16 cellular contexts compared by ENCODE assay signal in genomic region chr5:178587793-178588611, GRCh38. TPM values are rescaled to one million over a fixed set of nuclear protein-coding genes. Genes with fewer than 3 reads are reported as not detected.
DNase-seq lines count a peak whose midpoint lies in the region; ATAC-seq and TF ChIP-seq lines count a peak whose summit lies in the region.
"Had no signal": no experiment of that assay in that cellular context is flagged by ENCODE, and none has a peak within 500 bp of the region (broad histone marks: within the 10 kb centered on the region; RNA-seq: fewer than 3 reads in every experiment).

No MANE protein-coding gene starts in this region.

- no peaks in the 10 kb centered on the region for H3K9me3 ChIP-seq in CD4-positive, alpha-beta memory T cell (ENCODE audit: control insufficient read depth in 1 of 2, low read length in 2 of 2)
- no peaks in the 10 kb centered on the region; the same call in 1 of the 2 replicates for H3K9me3 ChIP-seq in BE2C
- H3K9me3 ChIP-seq: Caco-2, neutrophil had no signal

- peaks cover 5 to 24% (median 11%) of the 10 kb centered on the region in 4 donors for H3K4me1 Mint-ChIP-seq in CD4-positive, alpha-beta memory T cell
- peaks cover 29% of the 10 kb centered on the region for H3K4me1 Mint-ChIP-seq in dendritic cell treated with granulocyte-macrophage colony-stimulating factor and Interleukin-4, amounts not matched to agents 40 ng/mL and 50 ng/mL, for 4 days (ENCODE audit: low read depth)
- H3K4me1 Mint-ChIP-seq in nephron progenitor cell, result peaks cover 55% of the 10 kb centered on the region
- H3K4me1 Mint-ChIP-seq in activated T-helper 2 cell treated with anti-CD3 and anti-CD28 coated beads, Interferon-gamma antibody, Interleukin-2, Interleukin-4, amounts not matched to agents 10 μg/mL and 5 μg/mL and 100 μg/mL, durations not matched to agents 14 hours and 24 hours and 36 hours (ENCODE audit: low read depth), result peaks cover 4% of the 10 kb centered on the region

- intact Hi-C loops in CD4-positive, alpha-beta memory T cell (cut with micrococcal nuclease), result no loop called here
- intact Hi-C loops in dendritic cell treated with granulocyte-macrophage colony-stimulating factor and Interleukin-4, amounts not matched to agents 40 ng/mL and 50 ng/mL, for 4 days (cut with micrococcal nuclease), result no loop called here
- intact Hi-C loops in activated T-helper 2 cell treated with anti-CD3 and anti-CD28 coated beads, Interferon-gamma antibody, Interleukin-2, Interleukin-4, amounts not matched to agents 10 μg/mL and 5 μg/mL and 100 μg/mL, durations not matched to agents 14 hours and 24 hours and 36 hours (cut with micrococcal nuclease), result no loop called here

- H3K4me3 ChIP-seq in CD4-positive, alpha-beta memory T cell (ENCODE audit: low read length in 2 of 2), result no peak overlapping the region
- no peak overlapping the region for H3K4me3 ChIP-seq in BE2C (ENCODE audit: low read depth, low read length)

- no peak overlapping the region for H3K27ac Mint-ChIP-seq in CD4-positive, alpha-beta memory T cell
- H3K27ac Mint-ChIP-seq in dendritic cell treated with granulocyte-macrophage colony-stimulating factor and Interleukin-4, amounts not matched to agents 40 ng/mL and 50 ng/mL, for 4 days, result peak overlapping the region; percentile 50
- no peak overlapping the region for H3K27ac Mint-ChIP-seq in nephron progenitor cell
- no peak overlapping the region for H3K27ac Mint-ChIP-seq in activated T-helper 2 cell treated with anti-CD3 and anti-CD28 coated beads, Interferon-gamma antibody, Interleukin-2, Interleukin-4, amounts not matched to agents 10 μg/mL and 5 μg/mL and 100 μg/mL, durations not matched to agents 14 hours and 24 hours and 36 hours

- H3K27ac ChIP-seq in CD4-positive, alpha-beta memory T cell (ENCODE audit: low read depth, low read length), result no peak overlapping the region
- H3K27ac ChIP-seq: neutrophil had no signal

- H3K36me3 Mint-ChIP-seq in CD4-positive, alpha-beta memory T cell, result no peaks in the 10 kb centered on the region
- no peaks in the 10 kb centered on the region for H3K36me3 Mint-ChIP-seq in dendritic cell treated with granulocyte-macrophage colony-stimulating factor and Interleukin-4, amounts not matched to agents 40 ng/mL and 50 ng/mL, for 4 days (ENCODE audit: low read depth)
- H3K36me3 Mint-ChIP-seq in nephron progenitor cell (ENCODE audit: low read depth), result peaks cover 8% of the 10 kb centered on the region
- H3K36me3 Mint-ChIP-seq in activated T-helper 2 cell treated with anti-CD3 and anti-CD28 coated beads, Interferon-gamma antibody, Interleukin-2, Interleukin-4, amounts not matched to agents 10 μg/mL and 5 μg/mL and 100 μg/mL, durations not matched to agents 14 hours and 24 hours and 36 hours (ENCODE audit: low read depth), result no peaks in the 10 kb centered on the region

- peak overlapping the region in 5 of 8 donors; percentile 13 to 50 (median 38) for H3K4me3 Mint-ChIP-seq in CD4-positive, alpha-beta memory T cell
- no peak overlapping the region for H3K4me3 Mint-ChIP-seq in dendritic cell treated with granulocyte-macrophage colony-stimulating factor and Interleukin-4, amounts not matched to agents 40 ng/mL and 50 ng/mL, for 4 days
- peak overlapping the region; percentile 79 for H3K4me3 Mint-ChIP-seq in nephron progenitor cell
- no peak overlapping the region for H3K4me3 Mint-ChIP-seq in activated T-helper 2 cell treated with anti-CD3 and anti-CD28 coated beads, Interferon-gamma antibody, Interleukin-2, Interleukin-4, amounts not matched to agents 10 μg/mL and 5 μg/mL and 100 μg/mL, durations not matched to agents 14 hours and 24 hours and 36 hours (ENCODE audit: low read depth)

- no peak for TF ChIP-seq CTCF in nephron progenitor cell (IDR thresholded peaks at IDR 0.05)
- no peak for TF ChIP-seq CTCF in BE2C (IDR thresholded peaks at IDR 0.05; ENCODE audit: low read depth, low read length)

- peaks cover 41 to 47% of the 10 kb centered on the region in 2 donors for H3K27me3 Mint-ChIP-seq in CD4-positive, alpha-beta memory T cell
- peaks cover 43% of the 10 kb centered on the region for H3K27me3 Mint-ChIP-seq in dendritic cell treated with granulocyte-macrophage colony-stimulating factor and Interleukin-4, amounts not matched to agents 40 ng/mL and 50 ng/mL, for 4 days
- peaks cover 56% of the 10 kb centered on the region for H3K27me3 Mint-ChIP-seq in nephron progenitor cell (ENCODE audit: low read depth, poor library complexity)
- peaks cover 43% of the 10 kb centered on the region for H3K27me3 Mint-ChIP-seq in activated T-helper 2 cell treated with anti-CD3 and anti-CD28 coated beads, Interferon-gamma antibody, Interleukin-2, Interleukin-4, amounts not matched to agents 10 μg/mL and 5 μg/mL and 100 μg/mL, durations not matched to agents 14 hours and 24 hours and 36 hours (ENCODE audit: low read depth)

- peaks cover 7% of the 10 kb centered on the region for H3K4me1 ChIP-seq in CD4-positive, alpha-beta memory T cell (ENCODE audit: insufficient read depth, low read length)
- H3K4me1 ChIP-seq in BE2C, result no peaks in the 10 kb centered on the region

- H3K9me3 Mint-ChIP-seq in CD4-positive, alpha-beta memory T cell, result peaks cover 0 to 1% (median 0%) of the 10 kb centered on the region in 8 donors
- no peaks in the 10 kb centered on the region for H3K9me3 Mint-ChIP-seq in dendritic cell treated with granulocyte-macrophage colony-stimulating factor and Interleukin-4, amounts not matched to agents 40 ng/mL and 50 ng/mL, for 4 days
- H3K9me3 Mint-ChIP-seq in nephron progenitor cell, result peaks cover 1% of the 10 kb centered on the region
- H3K9me3 Mint-ChIP-seq in activated T-helper 2 cell treated with anti-CD3 and anti-CD28 coated beads, Interferon-gamma antibody, Interleukin-2, Interleukin-4, amounts not matched to agents 10 μg/mL and 5 μg/mL and 100 μg/mL, durations not matched to agents 14 hours and 24 hours and 36 hours, result no peaks in the 10 kb centered on the region

- no peaks in the 10 kb centered on the region for H3K36me3 ChIP-seq in CD4-positive, alpha-beta memory T cell (ENCODE audit: insufficient read depth, low read length)
- no peaks in the 10 kb centered on the region for H3K36me3 ChIP-seq in BE2C
- H3K36me3 ChIP-seq: neutrophil had no signal

- peaks cover 23% of the 10 kb centered on the region for H3K27me3 ChIP-seq in CD4-positive, alpha-beta memory T cell (ENCODE audit: insufficient read depth, low read length)
- H3K27me3 ChIP-seq in BE2C, result peaks cover 20% of the 10 kb centered on the region

- POLR2A ChIA-PET in CD4-positive, alpha-beta memory T cell (lab: Charles Lee; ENCODE audit: partially characterized antibody), result no interaction called here
- POLR2A ChIA-PET in HEK293T (lab: Yijun Ruan, JAX), result no interaction called here

- CTCF ChIA-PET in CD4-positive, alpha-beta memory T cell (lab: Charles Lee; ENCODE audit: partially characterized antibody), result no interaction called here
- CTCF ChIA-PET in HEK293T (lab: Yijun Ruan, JAX), result no interaction called here

- DNase-seq in CD4-positive, alpha-beta memory T cell, result no peak
- DNase-seq in HEK293T (ENCODE audit: extremely low spot score) (no peak), nephron progenitor cell (no peak), BE2C (no peak)
- no peak for DNase-seq in activated T-helper 2 cell treated with anti-CD3 and anti-CD28 coated beads, Interferon-gamma antibody, Interleukin-2, Interleukin-4, amounts not matched to agents 10 μg/mL and 5 μg/mL and 100 μg/mL, durations not matched to agents 14 hours and 24 hours and 36 hours (ENCODE audit: low spot score)
- DNase-seq: activated CD4-positive, alpha-beta T cell treated with anti-CD3 and anti-CD28 coated beads for 1 hour; Caco-2; foreskin melanocyte; NCI-H2171 treated with DMSO at 0.1 percent for 48 hours; RPMI8226; T1000 had no signal

- ATAC-seq in HG03025 (IDR thresholded peaks at IDR 0.05; ENCODE audit: low FRiP score, unreplicated experiment), result no peak

TF ChIP-seq in HEK293T, 16 proteins besides CTCF, POLR2A, EP300 and RAD21:
- TF ChIP-seq FOXA1 (IDR thresholded peaks at IDR 0.05) (no peak), L3MBTL2 (conservative IDR thresholded peaks at IDR 0.05) (peak; percentile 74), FOXM1 (IDR thresholded peaks at IDR 0.05; ENCODE audit: borderline replicate concordance) (no peak)

RNA-seq across cellular contexts. Expression of gene COL23A1, which starts 2.2 kb away (rescaled TPM):
- under 1 TPM; 0.17 to 0.25 TPM for total RNA-seq in CD4-positive, alpha-beta memory T cell
- not detected for polyA plus RNA-seq in CD4-positive, alpha-beta memory T cell
- not detected in 2 replicates for total RNA-seq in activated T-helper 2 cell treated with anti-CD3 and anti-CD28 coated beads, Interferon-gamma antibody, Interleukin-2, Interleukin-4, amounts not matched to agents 10 μg/mL and 5 μg/mL and 100 μg/mL, durations not matched to agents 14 hours and 24 hours and 36 hours
- polyA plus RNA-seq in BE2C (2012; ENCODE audit: insufficient read depth, insufficient read length, low read depth), result not detected
- total RNA-seq: epithelial cell of proximal tubule, HT1080 had no signal

RNA-seq across cellular contexts. Expression of gene CLK4, which starts 38.8 kb away (rescaled TPM):
- total RNA-seq in CD4-positive, alpha-beta memory T cell, result 100 to 1,000 TPM; 121 to 125 TPM
- 10 to 100 TPM; 11.8 to 22.4 TPM for polyA plus RNA-seq in CD4-positive, alpha-beta memory T cell
- 21.9 and 23.6 TPM in 2 replicates for total RNA-seq in activated T-helper 2 cell treated with anti-CD3 and anti-CD28 coated beads, Interferon-gamma antibody, Interleukin-2, Interleukin-4, amounts not matched to agents 10 μg/mL and 5 μg/mL and 100 μg/mL, durations not matched to agents 14 hours and 24 hours and 36 hours
- polyA plus RNA-seq in BE2C (2012; ENCODE audit: insufficient read depth, insufficient read length, low read depth), result 17.3 TPM

Comparison
In these comparisons a context has a peak if more than half of its experiments do, and no peak if none do; other contexts are left out.
1. H3K4me3 Mint-ChIP-seq: peak in CD4-positive, alpha-beta memory T cell (5 of 8) and nephron progenitor cell (single experiment); none in dendritic cell treated with granulocyte-macrophage colony-stimulating factor and Interleukin-4, amounts not matched to agents 40 ng/mL and 50 ng/mL, for 4 days (single experiment) and activated T-helper 2 cell treated with anti-CD3 and anti-CD28 coated beads, Interferon-gamma antibody, Interleukin-2, Interleukin-4, amounts not matched to agents 10 μg/mL and 5 μg/mL and 100 μg/mL, durations not matched to agents 14 hours and 24 hours and 36 hours (single experiment).